In genomic region chr16:67969286-67970039, GRCh38 we compare ENCODE assay signal across 1 cellular context.
TF ChIP-seq lines count a peak whose summit lies in the region.

No MANE protein-coding gene starts in this region.

TF ChIP-seq in IMR-90, 13 proteins besides CTCF, POLR2A, EP300 and RAD21:
- TF ChIP-seq NFE2L2 (IDR thresholded peaks at IDR 0.05; ENCODE audit: low read depth, low read length) (no peak), MAZ (IDR thresholded peaks at IDR 0.05; ENCODE audit: borderline replicate concordance, low read depth, low read length) (no peak), CEBPB (IDR thresholded peaks at IDR 0.05; ENCODE audit: low read depth, low read length) (no peak), BHLHE40 (IDR thresholded peaks at IDR 0.05; ENCODE audit: low read depth, low read length) (no peak)
- TF ChIP-seq, protein P1, sequence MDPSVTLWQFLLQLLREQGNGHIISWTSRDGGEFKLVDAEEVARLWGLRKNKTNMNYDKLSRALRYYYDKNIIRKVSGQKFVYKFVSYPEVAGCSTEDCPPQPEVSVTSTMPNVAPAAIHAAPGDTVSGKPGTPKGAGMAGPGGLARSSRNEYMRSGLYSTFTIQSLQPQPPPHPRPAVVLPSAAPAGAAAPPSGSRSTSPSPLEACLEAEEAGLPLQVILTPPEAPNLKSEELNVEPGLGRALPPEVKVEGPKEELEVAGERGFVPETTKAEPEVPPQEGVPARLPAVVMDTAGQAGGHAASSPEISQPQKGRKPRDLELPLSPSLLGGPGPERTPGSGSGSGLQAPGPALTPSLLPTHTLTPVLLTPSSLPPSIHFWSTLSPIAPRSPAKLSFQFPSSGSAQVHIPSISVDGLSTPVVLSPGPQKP (IDR thresholded peaks at IDR 0.05; ENCODE audit: borderline replicate concordance, low read depth, low read length) = no peak
